1 cellular context compared by ENCODE assay signal in genomic region chr6:87742106-87742505, GRCh38.
TF ChIP-seq lines count a peak whose summit lies in the region.

No MANE protein-coding gene starts in this region.

TF ChIP-seq in GM12878, 131 proteins besides CTCF, POLR2A, EP300 and RAD21 (continued from another document):
- no peak for TF ChIP-seq ZNF384 (IDR thresholded peaks at IDR 0.05; ENCODE audit: borderline replicate concordance, low read depth, low read length)
- TF ChIP-seq ZBTB4 (CRISPR knock-in tag; IDR thresholded peaks at IDR 0.05) = no peak
- no peak for TF ChIP-seq MEF2A (IDR thresholded peaks at IDR 0.05; ENCODE audit: insufficient read depth, low read depth, low read length)
- peak; percentile 48; the same call in 1 of the 2 replicates for TF ChIP-seq ATF3 (IDR thresholded peaks at IDR 0.05; ENCODE audit: borderline replicate concordance, extremely low read depth, low read depth, low read length)
- TF ChIP-seq SREBF2 (IDR thresholded peaks at IDR 0.05; ENCODE audit: low read length) = no peak
- TF ChIP-seq STAT1 (conservative IDR thresholded peaks at IDR 0.05) = no peak
- TF ChIP-seq POU2F2 (IDR thresholded peaks at IDR 0.05; ENCODE audit: borderline replicate concordance, low read depth, low read length) = no peak
- TF ChIP-seq HDAC2 (IDR thresholded peaks at IDR 0.05) = no peak
- no peak for TF ChIP-seq TBL1XR1 (IDR thresholded peaks at IDR 0.05; ENCODE audit: low read depth, low read length)
- no peak for TF ChIP-seq E2F4 (IDR thresholded peaks at IDR 0.05; ENCODE audit: low read depth, low read length)
- peak; percentile 6; the same call in 1 of the 2 replicates for TF ChIP-seq JUNB (IDR thresholded peaks at IDR 0.05)
- TF ChIP-seq ZZZ3 (IDR thresholded peaks at IDR 0.05; ENCODE audit: control insufficient read depth, insufficient read length, low read depth) = no peak
- TF ChIP-seq ASH2L (IDR thresholded peaks at IDR 0.05; ENCODE audit: borderline replicate concordance, low read depth) = no peak
- no peak for TF ChIP-seq SUZ12 (IDR thresholded peaks at IDR 0.05; ENCODE audit: unreplicated experiment)
- no peak for TF ChIP-seq ESRRA (IDR thresholded peaks at IDR 0.05; ENCODE audit: low read length)
TF ChIP-seq in GM12878: peak in this region for 25.
